18 cellular contexts compared by ENCODE assay signal in genomic region chr2:2333076-2333475, GRCh38. TPM values are rescaled to one million over a fixed set of nuclear protein-coding genes. Genes with fewer than 3 reads are reported as not detected.
DNase-seq lines count a peak whose midpoint lies in the region; ATAC-seq and TF ChIP-seq lines count a peak whose summit lies in the region.
"Had no signal": no experiment of that assay in that cellular context is flagged by ENCODE, and none has a peak within 500 bp of the region (broad histone marks: within the 10 kb centered on the region; RNA-seq: fewer than 3 reads in every experiment).

No MANE protein-coding gene starts in this region.

- in situ Hi-C loops in SK-MEL-5 (cut with HindIII; ENCODE audit: low pct_unique_long_range_greater_than_20kb, low sequenced_read_pairs) (no loop called here), GM23248 (cut with MboI) (no loop called here)

- H3F3A ChIP-seq in GM23248 (ENCODE audit: insufficient read depth), result no peaks in the 10 kb centered on the region

- H3K9ac ChIP-seq in GM23248, result no peak overlapping the region
- H3K9ac ChIP-seq: neural progenitor cell had no signal

- H3K79me2 ChIP-seq in GM23248 (ENCODE audit: insufficient read depth), result no peaks in the 10 kb centered on the region

- H3K4me2 ChIP-seq in GM23248 (ENCODE audit: unreplicated experiment), result no peak overlapping the region
- H3K4me2 ChIP-seq: neural progenitor cell had no signal

- H4K20me1 ChIP-seq in GM23248 (ENCODE audit: insufficient read depth), result no peaks in the 10 kb centered on the region

- ATAC-seq in GM19467 (IDR thresholded peaks at IDR 0.05; ENCODE audit: unreplicated experiment), result no peak

- H3K4me3 ChIP-seq in GM23248, result no peak overlapping the region
- H3K4me3 ChIP-seq: HAP-1, neural progenitor cell, right atrium auricular region, testis had no signal

- H3K27ac ChIP-seq in GM23248, result no peak overlapping the region
- H3K27ac ChIP-seq: neural progenitor cell, right atrium auricular region, RWPE1, testis had no signal

- H3K27me3 ChIP-seq in GM23248 (replicated peaks; ENCODE audit: insufficient read depth), result no peaks in the 10 kb centered on the region
- H3K27me3 ChIP-seq: neural progenitor cell, right atrium auricular region, testis had no signal

- H3K36me3 ChIP-seq in GM23248 (ENCODE audit: low read depth), result no peaks in the 10 kb centered on the region
- H3K36me3 ChIP-seq: HAP-1, neural progenitor cell, right atrium auricular region had no signal

- no peak overlapping the region for H2AFZ ChIP-seq in GM23248
- H2AFZ ChIP-seq: neural progenitor cell had no signal

- 29 to 31% methylated on average over 13 of the region's 13 CpGs for WGBS in GM23248 (ENCODE audit: low coverage in 1 of 2, low lambda C conversion rate in 2 of 2, missing lambda C conversion rate in 2 of 2), 2 experiments

- no peak for TF ChIP-seq POLR2A in erythroblast (IDR thresholded peaks at IDR 0.05; ENCODE audit: low read length)

- no peaks in the 10 kb centered on the region for H3K9me2 ChIP-seq in GM23248 (ENCODE audit: insufficient read depth)

- no peaks in the 10 kb centered on the region for H3K9me3 ChIP-seq in GM23248 (ENCODE audit: low read depth)
- H3K9me3 ChIP-seq: HAP-1, right atrium auricular region, testis had no signal

- DNase-seq in NCI-H128 (lab: John Stamatoyannopoulos, UW; ENCODE audit: unreplicated experiment) (peak; percentile 15), NCI-H2171 treated with DMSO at 0.1 percent for 48 hours (lab: John Stamatoyannopoulos, UW) (peak; percentile 95), SK-MEL-5 (ENCODE audit: low read depth, low spot score) (peak; percentile 28), left kidney (ENCODE audit: low read depth, low spot score) (peak; percentile 24), KG1 (lab: John Stamatoyannopoulos, UW) (no peak), GM23248 (no peak), erythroblast (lab: John Stamatoyannopoulos, UW) (no peak)
- DNase-seq: activated CD8-positive, alpha-beta memory T cell treated with anti-CD3 and anti-CD28 coated beads, Interleukin-2, amount 50 U/mL, for 48 hours; aorta; islet precursor cell; mesenchymal stem cell; testis had no signal

- H3K4me1 ChIP-seq in GM23248 (ENCODE audit: insufficient read depth), result no peaks in the 10 kb centered on the region
- H3K4me1 ChIP-seq: HAP-1, right atrium auricular region, testis had no signal

RNA-seq across cellular contexts. Expression of gene MYT1L, which starts 2.0 kb away (rescaled TPM):
- 0.24 TPM in 1 of 2 replicates, not detected in the other for total RNA-seq in SK-MEL-5 (2014; rRNA removed; shearing (Covaris generic))
- not detected in 2 replicates for polyA plus RNA-seq in SK-MEL-5 (2015; cell fraction: cytosol; rRNA removed)
- not detected in 2 replicates for polyA plus RNA-seq in SK-MEL-5 (2015; cell fraction: nucleus; rRNA removed)
- total RNA-seq in GM23248 (2014; rRNA removed; shearing (Covaris generic)), result not detected in 2 replicates
- polyA plus RNA-seq in GM23248 (2016; fragmentation: Nextera tagmentation; extraction: Ambion mirVana), result not detected in 2 replicates
- total RNA-seq: right atrium auricular region had no signal
- polyA plus RNA-seq: BJ had no signal

Comparison
In these comparisons a context has a peak if more than half of its experiments do, and no peak if none do; other contexts are left out.
1. DNase-seq: peak in NCI-H128 (single experiment), NCI-H2171 treated with DMSO at 0.1 percent for 48 hours (single experiment), SK-MEL-5 (single experiment) and left kidney (single experiment); none in KG1 (single experiment), GM23248 (single experiment) and erythroblast (0 of 2).